ENCODE assay signal across 9 cellular contexts in the genomic region with DNA sequence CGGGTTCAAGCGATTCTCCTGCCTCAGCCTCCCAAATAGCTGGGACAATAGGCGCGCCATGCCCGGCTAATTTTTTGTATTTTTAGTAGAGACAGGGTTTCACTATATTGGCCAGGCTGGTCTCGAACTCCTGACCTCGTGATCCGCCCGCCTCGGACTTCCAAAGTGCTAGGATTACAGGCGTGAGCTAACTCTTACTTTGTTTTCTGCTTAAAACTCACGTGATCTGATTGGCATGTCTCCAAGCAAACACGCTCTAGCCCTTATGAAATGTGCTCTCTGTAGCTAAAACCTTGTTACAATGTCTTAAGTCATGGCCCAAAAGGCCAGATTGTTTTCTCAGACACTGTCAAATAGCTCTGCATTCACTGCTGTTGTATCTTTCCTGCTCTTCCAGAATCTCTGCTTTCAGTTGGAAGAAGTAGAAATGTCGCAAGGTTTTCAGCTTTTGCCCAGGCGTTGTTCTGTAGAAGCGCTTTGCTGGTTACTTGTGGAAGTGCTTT. TPM values are rescaled to one million over a fixed set of nuclear protein-coding genes. Genes with fewer than 3 reads are reported as not detected.
DNase-seq lines count a peak whose midpoint lies in the region; ATAC-seq and TF ChIP-seq lines count a peak whose summit lies in the region.
"Had no signal": no experiment of that assay in that cellular context is flagged by ENCODE, and none has a peak within 500 bp of the region (broad histone marks: within the 10 kb centered on the region; RNA-seq: fewer than 3 reads in every experiment).

No MANE protein-coding gene starts in this region.

- no peaks in the 10 kb centered on the region for H3K27me3 ChIP-seq in Caco-2 (replicated peaks; ENCODE audit: control insufficient read depth, insufficient read depth, low read length)

- H3K36me3 Mint-ChIP-seq in Caco-2 (ENCODE audit: insufficient read depth, unreplicated experiment) (peaks cover 15% of the 10 kb centered on the region), T-cell (no peaks in the 10 kb centered on the region)

- no TSS peak for BruUV-seq in Caco-2 (replicated peaks; lab: Mats Ljungman, UMichigan)

- peak in 1 of 2 experiments; percentile 4 for DNase-seq in Caco-2
- DNase-seq in T-cell, result no peak
- DNase-seq in fibroblast of the aortic adventitia (ENCODE audit: low read depth), result peak; percentile 64
- peak; percentile 61 for DNase-seq in sciatic nerve (ENCODE audit: low spot score)
- no peak for DNase-seq in AG08395 (ENCODE audit: low spot score)
- DNase-seq in NCI-H1417 treated with DMSO at 0.1 percent for 48 hours (lab: John Stamatoyannopoulos, UW), result no peak
- DNase-seq in activated CD4-positive, alpha-beta T cell treated with anti-CD3 and anti-CD28 coated beads for 4 hours, result no peak
- DNase-seq in GF-D8 (lab: John Stamatoyannopoulos, UW), result no peak
- DNase-seq: midbrain had no signal

- H3K4me1 Mint-ChIP-seq in Caco-2 (ENCODE audit: low read depth, unreplicated experiment) (no peaks in the 10 kb centered on the region), T-cell (peaks cover 10 to 16% (median 12%) of the 10 kb centered on the region in 3 donors)

- H3K4me3 ChIP-seq in Caco-2 (ENCODE audit: low read depth, low read length) (peak overlapping the region; percentile 49), fibroblast of the aortic adventitia (ENCODE audit: low read depth, low read length) (peak overlapping the region; percentile 62)

- H3K4me1 ChIP-seq in Caco-2, result no peaks in the 10 kb centered on the region

- H3K36me3 ChIP-seq in Caco-2 (ENCODE audit: control insufficient read depth, insufficient read depth, low read length), result no peaks in the 10 kb centered on the region

- H3K27ac Mint-ChIP-seq in Caco-2 (ENCODE audit: unreplicated experiment) (no peak overlapping the region), T-cell (no peak overlapping the region)

- TF ChIP-seq CTCF in Caco-2 (IDR thresholded peaks at IDR 0.05; ENCODE audit: insufficient read depth in 1 of 2, low read depth in 1 of 2, low read length in 1 of 2, severe bottlenecking in 1 of 2, unreplicated experiment in 1 of 2), result no peak
- no peak for TF ChIP-seq CTCF in fibroblast of the aortic adventitia (IDR thresholded peaks at IDR 0.05; ENCODE audit: insufficient read depth, low read length)

- H3K4me3 Mint-ChIP-seq in Caco-2 (ENCODE audit: unreplicated experiment) (peak overlapping the region; percentile 81), T-cell (peak overlapping the region; percentile 80 to 82 (median 81))

- POLR2A ChIA-PET in Caco-2 (lab: Charles Lee) (no interaction called here), T-cell (lab: Charles Lee) (interaction anchor here (0.7 to 0.9 kb wide), 4 partner anchors 39 to 127 kb away, joined by 3 to 7 read pairs (median 4); a partner anchor contains a TSS)

- H3K27me3 Mint-ChIP-seq in Caco-2 (ENCODE audit: insufficient read depth, unreplicated experiment) (no peaks in the 10 kb centered on the region), T-cell (peaks cover 0 to 3% of the 10 kb centered on the region in 2 donors)

- ATAC-seq in T-cell (replicated peaks in 1 of 4), result no peak
- ATAC-seq in sciatic nerve, result peak; percentile 76

- CTCF ChIA-PET in Caco-2 (lab: Charles Lee) (no interaction called here), T-cell (lab: Charles Lee) (interaction anchor here in 1 of 2 donors (0.6 kb wide), 1 partner anchor 11 kb away, joined by 3 read pairs; no protein-coding TSS in a partner anchor)

- H3K9me3 Mint-ChIP-seq in Caco-2 (ENCODE audit: unreplicated experiment), result no peaks in the 10 kb centered on the region
- no peaks in the 10 kb centered on the region for H3K9me3 Mint-ChIP-seq in T-cell

- intact Hi-C loops in Caco-2 (cut with micrococcal nuclease; ENCODE audit: unreplicated experiment) (no loop called here), sciatic nerve (cut with DNase I) (no loop called here)

- no peaks in the 10 kb centered on the region for H3K9me3 ChIP-seq in Caco-2

RNA-seq across cellular contexts. Expression of a gene that starts 39.7 kb away (rescaled TPM):
- total RNA-seq in Caco-2 (2022) (190 and 211 TPM in 2 replicates), T-cell (100 to 1,000 TPM; 438 to 548 (median 460) TPM), fibroblast of the aortic adventitia (ENCODE audit: low replicate concordance) (93.7 and 174 TPM in 2 replicates), sciatic nerve (218 TPM)

Comparison
In these comparisons a context has a peak if more than half of its experiments do, and no peak if none do; other contexts are left out.
1. DNase-seq: peak in fibroblast of the aortic adventitia (single experiment) and sciatic nerve (single experiment); none in T-cell (0 of 34), AG08395 (single experiment), NCI-H1417 treated with DMSO at 0.1 percent for 48 hours (single experiment), activated CD4-positive, alpha-beta T cell treated with anti-CD3 and anti-CD28 coated beads for 4 hours (0 of 2) and GF-D8 (single experiment).